Comparison of ENCODE assay signal across 8 cellular contexts in the genomic region with DNA sequence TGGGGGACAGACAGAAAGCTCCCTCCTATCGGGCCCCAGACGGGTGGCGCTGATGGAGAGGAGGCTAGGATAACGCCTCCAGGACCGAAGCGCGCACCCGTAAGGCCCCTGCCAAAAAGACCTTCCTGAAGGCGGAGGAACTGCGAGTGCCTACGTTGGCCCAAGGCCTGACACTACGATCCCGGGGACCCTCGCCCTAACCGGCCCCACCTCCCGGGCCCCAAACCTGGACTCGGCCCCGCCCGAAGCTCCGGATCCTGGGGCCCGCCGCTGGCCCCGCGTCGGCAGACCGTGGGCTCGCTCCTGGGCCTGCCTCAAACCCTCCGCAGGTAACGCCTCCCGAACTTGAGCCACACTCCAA. TPM values are rescaled to one million over a fixed set of nuclear protein-coding genes. Genes with fewer than 3 reads are reported as not detected.
A peak's percentile ranks its signal among the peaks of the same experiment; 100 is the strongest.
DNase-seq lines count a peak whose midpoint lies in the region; ATAC-seq and TF ChIP-seq lines count a peak whose summit lies in the region.
"Not testable (repeated sequence)": the region's sequence is repeated elsewhere in the genome, so short reads cannot be mapped to it uniquely, and the experiment has no call there.

No MANE protein-coding gene starts in this region.

- CTCF ChIA-PET in BJ (lab: Yijun Ruan, JAX); naive thymus-derived CD4-positive, alpha-beta T cell (lab: Charles Lee): not testable (repeated sequence)

- not testable (repeated sequence) for ATAC-seq in RWPE2 (ENCODE audit: low read depth); naive thymus-derived CD4-positive, alpha-beta T cell; stimulated activated effector memory CD8-positive, alpha-beta T cell treated with anti-CD3 and anti-CD28 coated beads, Interleukin-12 subunit alpha, Interleukin-12 subunit beta, amount 100 ng/mL, for 72 hours

- peak overlapping the region; percentile 75 for H3K27ac ChIP-seq in RWPE2 (ENCODE audit: poor library complexity, severe bottlenecking)
- H3K27ac ChIP-seq in effector memory CD4-positive, alpha-beta T cell (ENCODE audit: insufficient read depth, low read length, poor library complexity, severe bottlenecking), result peak overlapping the region; percentile 76
- H3K27ac ChIP-seq in naive thymus-derived CD4-positive, alpha-beta T cell (ENCODE audit: low read depth, low read length), result peak overlapping the region; percentile 83

- DNase-seq in BJ (ENCODE audit: low read depth); RWPE2 (ENCODE audit: low spot score); effector memory CD4-positive, alpha-beta T cell; naive thymus-derived CD4-positive, alpha-beta T cell; stimulated activated effector memory CD8-positive, alpha-beta T cell treated with anti-CD3 and anti-CD28 coated beads, Interleukin-12 subunit alpha, Interleukin-12 subunit beta, amount 100 ng/mL, for 72 hours (ENCODE audit: low spot score in 2 of 2): not testable (repeated sequence)
- peak; percentile 32 for DNase-seq in HK-2 (ENCODE audit: unreplicated experiment)

- not testable (repeated sequence) for H3K27me3 ChIP-seq in BJ (ENCODE audit: control insufficient read depth, insufficient read depth, low read length); RWPE2 (ENCODE audit: insufficient read depth, poor library complexity, severe bottlenecking); effector memory CD4-positive, alpha-beta T cell (replicated peaks; ENCODE audit: control insufficient read depth, insufficient read depth, low read length, poor library complexity, severe bottlenecking); naive thymus-derived CD4-positive, alpha-beta T cell (ENCODE audit: control insufficient read depth in 2 of 2, insufficient read depth in 2 of 2, low read length in 2 of 2)

- not testable (repeated sequence) for H3K36me3 ChIP-seq in BJ (ENCODE audit: control insufficient read depth, insufficient read depth, low read length); RWPE2 (ENCODE audit: low read depth); effector memory CD4-positive, alpha-beta T cell (ENCODE audit: control insufficient read depth, insufficient read depth, low read length); naive thymus-derived CD4-positive, alpha-beta T cell (ENCODE audit: control insufficient read depth in 2 of 3, insufficient read depth in 3 of 3, low read length in 3 of 3)

- intact Hi-C loops in naive thymus-derived CD4-positive, alpha-beta T cell (cut with micrococcal nuclease), result loop anchor here (5.0 to 10.0 kb wide), 9 partner anchors 148 to 1953 kb away; a partner anchor contains a TSS

- not testable (repeated sequence) for H3K9me3 Mint-ChIP-seq in activated naive CD8-positive, alpha-beta T cell (ENCODE audit: low read depth); naive thymus-derived CD4-positive, alpha-beta T cell; stimulated activated effector memory CD8-positive, alpha-beta T cell treated with anti-CD3 and anti-CD28 coated beads, Interleukin-12 subunit alpha, Interleukin-12 subunit beta, amount 100 ng/mL, for 72 hours

- not testable (repeated sequence) for H3K27ac Mint-ChIP-seq in activated naive CD8-positive, alpha-beta T cell
- H3K27ac Mint-ChIP-seq in naive thymus-derived CD4-positive, alpha-beta T cell, result peak overlapping the region; percentile 86 to 99 (median 94)
- H3K27ac Mint-ChIP-seq in stimulated activated effector memory CD8-positive, alpha-beta T cell treated with anti-CD3 and anti-CD28 coated beads, Interleukin-12 subunit alpha, Interleukin-12 subunit beta, amount 100 ng/mL, for 72 hours, result peak overlapping the region; percentile 81

- peaks cover 25% of the 10 kb centered on the region for H3K4me1 Mint-ChIP-seq in activated naive CD8-positive, alpha-beta T cell (ENCODE audit: low read depth)
- peaks cover 6 to 18% (median 13%) of the 10 kb centered on the region in 7 donors for H3K4me1 Mint-ChIP-seq in naive thymus-derived CD4-positive, alpha-beta T cell
- H3K4me1 Mint-ChIP-seq in stimulated activated effector memory CD8-positive, alpha-beta T cell treated with anti-CD3 and anti-CD28 coated beads, Interleukin-12 subunit alpha, Interleukin-12 subunit beta, amount 100 ng/mL, for 72 hours, result peaks cover 16% of the 10 kb centered on the region

- H3K27me3 Mint-ChIP-seq in activated naive CD8-positive, alpha-beta T cell; naive thymus-derived CD4-positive, alpha-beta T cell: not testable (repeated sequence)

- POLR2A ChIA-PET in BJ (lab: Charles Lee), result not testable (repeated sequence)
- POLR2A ChIA-PET in naive thymus-derived CD4-positive, alpha-beta T cell (lab: Charles Lee), result interaction anchor here (0.7 to 1.2 kb wide), 2 partner anchors 30 to 559 kb away, joined by 3 to 4 read pairs; no protein-coding TSS in a partner anchor

- H3K4me3 ChIP-seq in BJ (ENCODE audit: low read depth, low read length), result peak overlapping the region; percentile 64
- peak overlapping the region; percentile 40 for H3K4me3 ChIP-seq in RWPE2 (ENCODE audit: severe bottlenecking)
- peak overlapping the region; percentile 57 for H3K4me3 ChIP-seq in effector memory CD4-positive, alpha-beta T cell (ENCODE audit: insufficient read depth, low read depth, low read length, poor library complexity, severe bottlenecking)
- peak overlapping the region; percentile 28 for H3K4me3 ChIP-seq in iPS-11a (ENCODE audit: low read depth, low read length)
- H3K4me3 ChIP-seq in naive thymus-derived CD4-positive, alpha-beta T cell (ENCODE audit: low read length), result peak overlapping the region; percentile 53

- peaks cover 15% of the 10 kb centered on the region for H3K4me1 ChIP-seq in RWPE2 (ENCODE audit: insufficient read depth, poor library complexity, severe bottlenecking)
- not testable (repeated sequence) for H3K4me1 ChIP-seq in effector memory CD4-positive, alpha-beta T cell (ENCODE audit: control insufficient read depth, insufficient read depth, low read length, poor library complexity, severe bottlenecking); naive thymus-derived CD4-positive, alpha-beta T cell (ENCODE audit: control insufficient read depth in 2 of 2, insufficient read depth in 2 of 2, low read length in 2 of 2)

- peak overlapping the region; percentile 92 for H3K4me3 Mint-ChIP-seq in activated naive CD8-positive, alpha-beta T cell
- peak overlapping the region; percentile 82 to 94 (median 91) for H3K4me3 Mint-ChIP-seq in naive thymus-derived CD4-positive, alpha-beta T cell
- peak overlapping the region; percentile 75 for H3K4me3 Mint-ChIP-seq in stimulated activated effector memory CD8-positive, alpha-beta T cell treated with anti-CD3 and anti-CD28 coated beads, Interleukin-12 subunit alpha, Interleukin-12 subunit beta, amount 100 ng/mL, for 72 hours

- not testable (repeated sequence) for H3K9me3 ChIP-seq in RWPE2 (ENCODE audit: severe bottlenecking); effector memory CD4-positive, alpha-beta T cell (ENCODE audit: control insufficient read depth, low read length); naive thymus-derived CD4-positive, alpha-beta T cell (ENCODE audit: control insufficient read depth in 2 of 3, low read length in 3 of 3)

- TF ChIP-seq CTCF in BJ (IDR thresholded peaks at IDR 0.05; ENCODE audit: insufficient read depth, low read depth, low read length); RWPE2 (IDR thresholded peaks at IDR 0.05; ENCODE audit: poor library complexity, severe bottlenecking): not testable (repeated sequence)

- not testable (repeated sequence) for H3K36me3 Mint-ChIP-seq in activated naive CD8-positive, alpha-beta T cell; naive thymus-derived CD4-positive, alpha-beta T cell; stimulated activated effector memory CD8-positive, alpha-beta T cell treated with anti-CD3 and anti-CD28 coated beads, Interleukin-12 subunit alpha, Interleukin-12 subunit beta, amount 100 ng/mL, for 72 hours

RNA-seq across cellular contexts. Expression of a gene that starts 53.6 kb away (rescaled TPM):
- not detected in 2 replicates for polyA plus RNA-seq in BJ (2011; rRNA removed)
- not detected in 2 replicates for polyA minus RNA-seq in BJ (2011; rRNA and poly(A)+ RNA removed)
- total RNA-seq in naive thymus-derived CD4-positive, alpha-beta T cell, result not detected
- under 1 TPM in 1 of 2 donors, not detected in 1; 0.26 TPM for polyA plus RNA-seq in naive thymus-derived CD4-positive, alpha-beta T cell
